In genomic region chr14:28767239-28767850, GRCh38 we compare ENCODE assay signal across 14 cellular contexts. TPM values are rescaled to one million over a fixed set of nuclear protein-coding genes. Genes with fewer than 3 reads are reported as not detected.
DNase-seq lines count a peak whose midpoint lies in the region; ATAC-seq and TF ChIP-seq lines count a peak whose summit lies in the region.
"Had no signal": no experiment of that assay in that cellular context is flagged by ENCODE, and none has a peak within 500 bp of the region (broad histone marks: within the 10 kb centered on the region; RNA-seq: fewer than 3 reads in every experiment).

No MANE protein-coding gene starts in this region.

- 3% methylated on average over 76 of the region's 76 CpGs for WGBS in right cardiac atrium
- WGBS in urinary bladder, result 2% methylated on average over 74 of the region's 76 CpGs

- no peaks in the 10 kb centered on the region for H3K36me3 ChIP-seq in iPS-20b (ENCODE audit: insufficient read depth, low read depth, low read length)
- no peaks in the 10 kb centered on the region for H3K36me3 ChIP-seq in urinary bladder (ENCODE audit: insufficient read depth)
- no peaks in the 10 kb centered on the region for H3K36me3 ChIP-seq in effector memory CD4-positive, alpha-beta T cell (ENCODE audit: control insufficient read depth, insufficient read depth, low read length)
- H3K36me3 ChIP-seq: esophagus squamous epithelium had no signal

- ATAC-seq in right cardiac atrium (no peak), left ventricle myocardium superior (no peak)
- ATAC-seq: natural killer cell had no signal

- TF ChIP-seq CTCF in WI38 (IDR thresholded peaks at IDR 0.05; ENCODE audit: low read depth, low read length), result no peak

- intact Hi-C loops in right cardiac atrium (cut with DNase I) (no loop called here), left ventricle myocardium superior (cut with micrococcal nuclease) (no loop called here)

- DNase-seq in right cardiac atrium, result peak in 1 of 3 donors; percentile 47
- DNase-seq in left ventricle myocardium superior, result no peak
- DNase-seq in effector memory CD4-positive, alpha-beta T cell, result no peak
- no peak for DNase-seq in AML-193 (lab: John Stamatoyannopoulos, UW)
- DNase-seq in NCI-H2029 (lab: John Stamatoyannopoulos, UW), result no peak
- DNase-seq: CD8-positive, alpha-beta memory T cell; esophagus squamous epithelium; natural killer cell; PC-9 had no signal

- H3K4me1 ChIP-seq in right cardiac atrium (ENCODE audit: control insufficient read depth, insufficient read depth, low read length), result peaks cover 4% of the 10 kb centered on the region
- no peaks in the 10 kb centered on the region for H3K4me1 ChIP-seq in iPS-20b (ENCODE audit: insufficient read depth, low read length)
- no peaks in the 10 kb centered on the region for H3K4me1 ChIP-seq in urinary bladder (ENCODE audit: insufficient read depth)
- H3K4me1 ChIP-seq in effector memory CD4-positive, alpha-beta T cell (ENCODE audit: control insufficient read depth, insufficient read depth, low read length, poor library complexity, severe bottlenecking), result no peaks in the 10 kb centered on the region

- peak overlapping the region; percentile 85 for H3K4me3 ChIP-seq in right cardiac atrium (ENCODE audit: low read length)
- H3K4me3 ChIP-seq in WI38 (ENCODE audit: low read depth, low read length), result peak overlapping the region; percentile 14; the same call in 1 of the 2 replicates
- peak overlapping the region; percentile 62; the same call in 1 of the 2 replicates for H3K4me3 ChIP-seq in iPS-20b (ENCODE audit: low read length)
- H3K4me3 ChIP-seq in urinary bladder (ENCODE audit: low read depth, low read length), result peak overlapping the region; percentile 49
- no peak overlapping the region for H3K4me3 ChIP-seq in effector memory CD4-positive, alpha-beta T cell (ENCODE audit: insufficient read depth, low read depth, low read length, poor library complexity, severe bottlenecking)
- H3K4me3 ChIP-seq: PC-9 had no signal

- H3K9me3 ChIP-seq in right cardiac atrium (ENCODE audit: control insufficient read depth, low read length) (no peaks in the 10 kb centered on the region), iPS-20b (ENCODE audit: insufficient read depth, low read depth, low read length) (no peaks in the 10 kb centered on the region)
- no peaks in the 10 kb centered on the region for H3K9me3 ChIP-seq in effector memory CD4-positive, alpha-beta T cell (ENCODE audit: control insufficient read depth, low read length)

- no peak overlapping the region for H3K9ac ChIP-seq in iPS-20b (ENCODE audit: low read depth, low read length)

- H3K27me3 ChIP-seq in right cardiac atrium (ENCODE audit: control insufficient read depth, insufficient read depth) (peaks cover 9% of the 10 kb centered on the region), iPS-20b (ENCODE audit: insufficient read depth, low read length) (peaks cover 89% of the 10 kb centered on the region)
- H3K27me3 ChIP-seq in effector memory CD4-positive, alpha-beta T cell (replicated peaks; ENCODE audit: control insufficient read depth, insufficient read depth, low read length, poor library complexity, severe bottlenecking), result peaks cover 30% of the 10 kb centered on the region

- H3K27ac ChIP-seq in right cardiac atrium (ENCODE audit: low read length) (no peak overlapping the region), iPS-20b (ENCODE audit: low read length) (no peak overlapping the region), urinary bladder (ENCODE audit: low read depth) (no peak overlapping the region)
- H3K27ac ChIP-seq in effector memory CD4-positive, alpha-beta T cell (ENCODE audit: insufficient read depth, low read length, poor library complexity, severe bottlenecking), result no peak overlapping the region
- H3K27ac ChIP-seq: PC-9 had no signal

RNA-seq across cellular contexts. Expression of gene FOXG1, which starts 0.8 kb away (rescaled TPM):
- total RNA-seq in right cardiac atrium (not detected), left ventricle myocardium superior (not detected), urinary bladder (not detected)
- polyA plus RNA-seq in right cardiac atrium (0.20 TPM), urinary bladder (not detected)
- total RNA-seq: bronchial epithelial cell; CD8-positive, alpha-beta memory T cell; HT1080; natural killer cell; PC-9 had no signal
- polyA plus RNA-seq: CD8-positive, alpha-beta memory T cell had no signal
